30 cellular contexts compared by ENCODE assay signal in genomic region chr10:69168493-69168892, GRCh38. TPM values are rescaled to one million over a fixed set of nuclear protein-coding genes. Genes with fewer than 3 reads are reported as not detected.
"Had no signal": no experiment of that assay in that cellular context is flagged by ENCODE, and none has a peak within 500 bp of the region (broad histone marks: within the 10 kb centered on the region; RNA-seq: fewer than 3 reads in every experiment).

No MANE protein-coding gene starts in this region.

- ATAC-seq: activated CD4-positive, CD25-positive, alpha-beta regulatory T cell treated with anti-CD3 and anti-CD28 coated beads, Interleukin-2, amount 50 U/mL, for 24 hours; gastroesophageal sphincter; T-helper 17 cell had no signal

- H3K4me3 Mint-ChIP-seq: activated B cell treated with CpG ODN at 0.5 μM for 24 hours; activated naive CD4-positive, alpha-beta T cell treated with anti-CD3 and anti-CD28 coated beads for 36 hours; activated naive CD4-positive, alpha-beta T cell treated with anti-CD3 and anti-CD28 coated beads, Interleukin-2, amount 50 U/mL, for 24 hours; activated T-cell treated with anti-CD3 and anti-CD28 coated beads, Interleukin-2, amount 50 U/mL, for 24 hours; activated T-helper 1 cell treated with anti-CD3 and anti-CD28 coated beads, Interleukin-12 subunit alpha, Interleukin-12 subunit beta, Interleukin-2, Interleukin-4 antibody, amounts not matched to agents 30 ng/mL and 10 ng/mL and 1 ng/mL, durations not matched to agents 14 hours and 24 hours and 36 hours; T-helper 17 cell; T-helper 2 cell treated with Interferon-gamma antibody and Interleukin-4, amounts not matched to agents 5 μg/mL and 100 μg/mL, for 36 hours had no signal

- H3K27me3 Mint-ChIP-seq: activated B cell treated with CpG ODN at 0.5 μM for 24 hours; activated naive CD4-positive, alpha-beta T cell treated with anti-CD3 and anti-CD28 coated beads, Interleukin-2, amount 50 U/mL, for 24 hours; activated T-cell treated with anti-CD3 and anti-CD28 coated beads, Interleukin-2, amount 50 U/mL, for 24 hours; T-helper 17 cell had no signal

- H3K27ac Mint-ChIP-seq: activated B cell treated with CpG ODN at 0.5 μM for 24 hours; activated naive CD4-positive, alpha-beta T cell treated with anti-CD3 and anti-CD28 coated beads for 36 hours; activated naive CD4-positive, alpha-beta T cell treated with anti-CD3 and anti-CD28 coated beads, Interleukin-2, amount 50 U/mL, for 24 hours; activated T-helper 1 cell treated with anti-CD3 and anti-CD28 coated beads, Interleukin-12 subunit alpha, Interleukin-12 subunit beta, Interleukin-2, Interleukin-4 antibody, amounts not matched to agents 30 ng/mL and 10 ng/mL and 1 ng/mL, durations not matched to agents 14 hours and 24 hours and 36 hours; activated T-helper 2 cell treated with anti-CD3 and anti-CD28 coated beads, Interferon-gamma antibody, Interleukin-2, Interleukin-4, amounts not matched to agents 10 μg/mL and 5 μg/mL and 100 μg/mL, durations not matched to agents 14 hours and 24 hours and 36 hours; T-helper 17 cell; T-helper 2 cell treated with Interferon-gamma antibody and Interleukin-4, amounts not matched to agents 5 μg/mL and 100 μg/mL, for 36 hours had no signal

- H3K4me3 ChIP-seq: colonic mucosa, esophagus squamous epithelium, gastroesophageal sphincter, heart right ventricle had no signal

- H3K4me1 Mint-ChIP-seq: activated naive CD4-positive, alpha-beta T cell treated with anti-CD3 and anti-CD28 coated beads, Interleukin-2, amount 50 U/mL, for 24 hours had no signal

- DNase-seq: activated B cell treated with CpG ODN at 0.5 μM for 24 hours; activated CD4-positive, alpha-beta T cell treated with anti-CD3 and anti-CD28 coated beads for 48 hours; activated CD4-positive, alpha-beta T cell treated with anti-CD3 and anti-CD28 coated beads, Interleukin-2, amount 50 U/mL, for 1 hour; activated CD4-positive, alpha-beta T cell treated with anti-CD3 and anti-CD28 coated beads, Interleukin-2, amount 50 U/mL, for 48 hours; activated CD8-positive, alpha-beta memory T cell treated with anti-CD3 and anti-CD28 coated beads, Interleukin-2, amount 50 U/mL, for 48 hours; activated effector memory CD4-positive, alpha-beta T cell treated with anti-CD3 and anti-CD28 coated beads, Interleukin-2, amount 50 U/mL, for 16 hours; activated naive CD4-positive, alpha-beta T cell treated with anti-CD3 and anti-CD28 coated beads for 36 hours; activated T-cell treated with anti-CD3 and anti-CD28 coated beads for 4 hours; activated T-cell treated with anti-CD3 and anti-CD28 coated beads, Interleukin-2, amount 50 U/mL, for 24 hours; amniotic stem cell; anterior cingulate cortex; brain microvascular endothelial cell; caudate nucleus; colonic mucosa; effector CD8-positive, alpha-beta T cell; esophagus squamous epithelium; foreskin melanocyte; heart right ventricle; T-helper 1 cell; T-helper 17 cell; T1000; WERI-Rb-1 had no signal

- H3K27me3 ChIP-seq: brain microvascular endothelial cell, colonic mucosa, esophagus squamous epithelium, gastroesophageal sphincter, heart right ventricle had no signal

- H3K9me3 Mint-ChIP-seq: activated B cell treated with CpG ODN at 0.5 μM for 24 hours; activated naive CD4-positive, alpha-beta T cell treated with anti-CD3 and anti-CD28 coated beads for 36 hours; activated naive CD4-positive, alpha-beta T cell treated with anti-CD3 and anti-CD28 coated beads, Interleukin-2, amount 50 U/mL, for 24 hours; activated T-cell treated with anti-CD3 and anti-CD28 coated beads, Interleukin-2, amount 50 U/mL, for 24 hours; activated T-helper 1 cell treated with anti-CD3 and anti-CD28 coated beads, Interleukin-12 subunit alpha, Interleukin-12 subunit beta, Interleukin-2, Interleukin-4 antibody, amounts not matched to agents 30 ng/mL and 10 ng/mL and 1 ng/mL, durations not matched to agents 14 hours and 24 hours and 36 hours; activated T-helper 2 cell treated with anti-CD3 and anti-CD28 coated beads, Interferon-gamma antibody, Interleukin-2, Interleukin-4, amounts not matched to agents 10 μg/mL and 5 μg/mL and 100 μg/mL, durations not matched to agents 14 hours and 24 hours and 36 hours; T-helper 2 cell treated with Interferon-gamma antibody and Interleukin-4, amounts not matched to agents 5 μg/mL and 100 μg/mL, for 36 hours had no signal

- H3K4me1 ChIP-seq: colonic mucosa, esophagus squamous epithelium, gastroesophageal sphincter had no signal

- H3K36me3 ChIP-seq: colonic mucosa had no signal

- H3K9me3 ChIP-seq: colonic mucosa, esophagus squamous epithelium, gastroesophageal sphincter, heart right ventricle had no signal

- H3K27ac ChIP-seq: brain microvascular endothelial cell, colonic mucosa, epithelial cell of prostate, esophagus squamous epithelium, gastroesophageal sphincter, heart right ventricle, WERI-Rb-1 had no signal

RNA-seq across cellular contexts. Expression of gene HKDC1, which starts 51.6 kb away (rescaled TPM):
- total RNA-seq: activated B cell treated with CpG ODN at 0.5 μM for 24 hours, endothelial cell of umbilical vein had no signal
